17 cellular contexts compared by ENCODE assay signal in genomic region chr3:47890037-47890831, GRCh38.
A peak's percentile ranks its signal among the peaks of the same experiment; 100 is the strongest.
DNase-seq lines count a peak whose midpoint lies in the region; ATAC-seq, FAIRE-seq and TF ChIP-seq lines count a peak whose summit lies in the region.
"Had no signal": no experiment of that assay in that cellular context is flagged by ENCODE, and none has a peak within 500 bp of the region (broad histone marks: within the 10 kb centered on the region; RNA-seq: fewer than 3 reads in every experiment).

No MANE protein-coding gene starts in this region.

- 55% methylated on average over 3 of the region's 3 CpGs for WGBS in right cardiac atrium

- no peak overlapping the region for H3K4me3 ChIP-seq in right cardiac atrium (ENCODE audit: low read length)
- H3K4me3 ChIP-seq: GM12878 had no signal

- H3K4me1 ChIP-seq in right cardiac atrium (ENCODE audit: control insufficient read depth, insufficient read depth, low read length), result peaks cover 26% of the 10 kb centered on the region

- peak overlapping the region; percentile 79 for H3K27ac ChIP-seq in right cardiac atrium (ENCODE audit: low read length)

- DNase-seq in Right ventricle myocardium superior (no peak), left cardiac atrium (no peak), right cardiac atrium (no peak), pons (ENCODE audit: low spot score) (peak; percentile 76), T-cell (no peak), GM12892 (ENCODE audit: insufficient read length) (no peak), NCI-H1417 treated with DMSO at 0.1 percent for 48 hours (lab: John Stamatoyannopoulos, UW) (no peak)
- DNase-seq in activated naive CD8-positive, alpha-beta T cell treated with anti-CD3 and anti-CD28 coated beads, Interleukin-2, amount 50 U/mL, for 24 hours, result no peak
- DNase-seq: activated CD4-positive, alpha-beta memory T cell treated with anti-CD3 and anti-CD28 coated beads, Interleukin-2, amount 10 ng/mL, durations not matched to agents 7 days and 5 days; activated naive CD4-positive, alpha-beta T cell treated with anti-CD3 and anti-CD28 coated beads, Interleukin-2, amount 10 ng/mL, durations not matched to agents 7 days and 5 days; effector CD8-positive, alpha-beta T cell; Kasumi-1; naive B cell; NCI-H2107; stimulated activated naive CD4-positive, alpha-beta T cell treated with Interleukin-2 at 50 U/mL for 16 hours had no signal

- POLR2A ChIA-PET in T-cell (lab: Charles Lee), result interaction anchor here in 1 of 2 donors (0.6 kb wide), 1 partner anchor 65 kb away, joined by 3 read pairs; no protein-coding TSS in a partner anchor

- TF ChIP-seq POLR2A in GM12892 (IDR thresholded peaks at IDR 0.05; ENCODE audit: low read depth, low read length), result no peak

- no peak overlapping the region for H3K27ac Mint-ChIP-seq in T-cell
- no peak overlapping the region for H3K27ac Mint-ChIP-seq in activated naive CD8-positive, alpha-beta T cell treated with anti-CD3 and anti-CD28 coated beads, Interleukin-2, amount 50 U/mL, for 24 hours
- H3K27ac Mint-ChIP-seq: activated CD4-positive, alpha-beta memory T cell treated with anti-CD3 and anti-CD28 coated beads, Interleukin-2, amount 10 ng/mL, durations not matched to agents 7 days and 5 days; activated naive CD4-positive, alpha-beta T cell treated with anti-CD3 and anti-CD28 coated beads, Interleukin-2, amount 10 ng/mL, durations not matched to agents 7 days and 5 days had no signal

- no peaks in the 10 kb centered on the region for H3K27me3 ChIP-seq in right cardiac atrium (ENCODE audit: control insufficient read depth, insufficient read depth)

- ATAC-seq in Right ventricle myocardium superior (ENCODE audit: poor library complexity), result peak; percentile 4
- no peak for ATAC-seq in left cardiac atrium
- no peak for ATAC-seq in right cardiac atrium
- no peak for ATAC-seq in T-cell (replicated peaks in 1 of 4)
- ATAC-seq in activated naive CD8-positive, alpha-beta T cell treated with anti-CD3 and anti-CD28 coated beads, Interleukin-2, amount 50 U/mL, for 24 hours, result no peak
- ATAC-seq: GM12878 had no signal

- intact Hi-C loops in Right ventricle myocardium superior (cut with DNase I) (no loop called here), left cardiac atrium (cut with DNase I) (no loop called here), right cardiac atrium (cut with DNase I) (no loop called here)

- H3K4me3 Mint-ChIP-seq in T-cell, result no peak overlapping the region
- H3K4me3 Mint-ChIP-seq in activated naive CD8-positive, alpha-beta T cell treated with anti-CD3 and anti-CD28 coated beads, Interleukin-2, amount 50 U/mL, for 24 hours, result no peak overlapping the region
- H3K4me3 Mint-ChIP-seq: activated CD4-positive, alpha-beta memory T cell treated with anti-CD3 and anti-CD28 coated beads, Interleukin-2, amount 10 ng/mL, durations not matched to agents 7 days and 5 days; activated naive CD4-positive, alpha-beta T cell treated with anti-CD3 and anti-CD28 coated beads, Interleukin-2, amount 10 ng/mL, durations not matched to agents 7 days and 5 days; naive B cell had no signal

- H3K27me3 Mint-ChIP-seq in T-cell, result no peaks in the 10 kb centered on the region
- no peaks in the 10 kb centered on the region for H3K27me3 Mint-ChIP-seq in activated naive CD8-positive, alpha-beta T cell treated with anti-CD3 and anti-CD28 coated beads, Interleukin-2, amount 50 U/mL, for 24 hours
- H3K27me3 Mint-ChIP-seq: activated CD4-positive, alpha-beta memory T cell treated with anti-CD3 and anti-CD28 coated beads, Interleukin-2, amount 10 ng/mL, durations not matched to agents 7 days and 5 days; activated naive CD4-positive, alpha-beta T cell treated with anti-CD3 and anti-CD28 coated beads, Interleukin-2, amount 10 ng/mL, durations not matched to agents 7 days and 5 days; naive B cell had no signal

- peaks cover 51% of the 10 kb centered on the region for H3K36me3 Mint-ChIP-seq in T-cell
- H3K36me3 Mint-ChIP-seq in activated naive CD8-positive, alpha-beta T cell treated with anti-CD3 and anti-CD28 coated beads, Interleukin-2, amount 50 U/mL, for 24 hours (ENCODE audit: low read depth), result peaks cover 12% of the 10 kb centered on the region

- H3K9me3 ChIP-seq in right cardiac atrium (ENCODE audit: control insufficient read depth, low read length), result no peaks in the 10 kb centered on the region

- no peak for FAIRE-seq in GM12892 (lab: Jason Lieb, UNC)
- FAIRE-seq: A204.1, GM12878 had no signal

- CTCF ChIA-PET in T-cell (lab: Charles Lee), result no interaction called here

- H3K4me1 Mint-ChIP-seq in T-cell, result peaks cover 0 to 5% (median 2%) of the 10 kb centered on the region in 3 donors
- H3K4me1 Mint-ChIP-seq in activated naive CD8-positive, alpha-beta T cell treated with anti-CD3 and anti-CD28 coated beads, Interleukin-2, amount 50 U/mL, for 24 hours, result no peaks in the 10 kb centered on the region

- no peaks in the 10 kb centered on the region for H3K9me3 Mint-ChIP-seq in T-cell
- no peaks in the 10 kb centered on the region for H3K9me3 Mint-ChIP-seq in activated naive CD8-positive, alpha-beta T cell treated with anti-CD3 and anti-CD28 coated beads, Interleukin-2, amount 50 U/mL, for 24 hours
- H3K9me3 Mint-ChIP-seq: activated CD4-positive, alpha-beta memory T cell treated with anti-CD3 and anti-CD28 coated beads, Interleukin-2, amount 10 ng/mL, durations not matched to agents 7 days and 5 days; activated naive CD4-positive, alpha-beta T cell treated with anti-CD3 and anti-CD28 coated beads, Interleukin-2, amount 10 ng/mL, durations not matched to agents 7 days and 5 days; naive B cell had no signal
